26 cellular contexts compared by ENCODE assay signal in genomic region chr4:153640476-153640802, GRCh38. TPM values are rescaled to one million over a fixed set of nuclear protein-coding genes. Genes with fewer than 3 reads are reported as not detected.
A peak's percentile ranks its signal among the peaks of the same experiment; 100 is the strongest.
DNase-seq lines count a peak whose midpoint lies in the region; ATAC-seq and TF ChIP-seq lines count a peak whose summit lies in the region.
"Had no signal": no experiment of that assay in that cellular context is flagged by ENCODE, and none has a peak within 500 bp of the region (broad histone marks: within the 10 kb centered on the region; RNA-seq: fewer than 3 reads in every experiment).

No MANE protein-coding gene starts in this region.

- no peaks in the 10 kb centered on the region for H3K27me3 Mint-ChIP-seq in naive B cell
- H3K27me3 Mint-ChIP-seq: T-cell had no signal

- no peak overlapping the region for H3K18ac ChIP-seq in IMR-90 (ENCODE audit: low read depth, low read length)

- no peaks in the 10 kb centered on the region for H3K27me3 ChIP-seq in BLaER1
- H3K27me3 ChIP-seq in IMR-90 (ENCODE audit: control insufficient read depth, insufficient read depth, low read length), result no peaks in the 10 kb centered on the region
- no peaks in the 10 kb centered on the region for H3K27me3 ChIP-seq in SU-DHL-6 (ENCODE audit: low read length)
- H3K27me3 ChIP-seq: SJSA1 had no signal

- H2AFZ ChIP-seq in IMR-90 (replicated peaks; ENCODE audit: low read length, poor library complexity) (peak overlapping the region; percentile 36), SU-DHL-6 (ENCODE audit: low read depth, low read length, severe bottlenecking) (no peak overlapping the region)
- H2AFZ ChIP-seq: PC-9 had no signal

- H4K8ac ChIP-seq in IMR-90 (ENCODE audit: low read depth in 2 of 2, low read length in 2 of 2), result no peak overlapping the region

- no peaks in the 10 kb centered on the region for H3K79me2 ChIP-seq in SU-DHL-6 (ENCODE audit: insufficient read depth, low read length)

- peaks cover 17 to 19% of the 10 kb centered on the region in 2 donors for H3K36me3 Mint-ChIP-seq in naive B cell

- no peak overlapping the region for H3K56ac ChIP-seq in IMR-90 (ENCODE audit: extremely low read depth, insufficient read depth, low read length)

- H3K9me3 ChIP-seq in BLaER1 (no peaks in the 10 kb centered on the region; the same call in 1 of the 2 replicates), IMR-90 (ENCODE audit: control insufficient read depth, insufficient read depth, low read length) (peaks cover 3% of the 10 kb centered on the region), SU-DHL-6 (ENCODE audit: insufficient read depth, low read length) (no peaks in the 10 kb centered on the region)
- H3K9me3 ChIP-seq: SJSA1 had no signal

- peaks cover 34% of the 10 kb centered on the region for H3K36me3 ChIP-seq in BLaER1
- H3K36me3 ChIP-seq in IMR-90 (ENCODE audit: control insufficient read depth, insufficient read depth, low read length), result peaks cover 5% of the 10 kb centered on the region; the same call in 1 of the 2 replicates
- H3K36me3 ChIP-seq in SU-DHL-6 (ENCODE audit: low read length), result peaks cover 11% of the 10 kb centered on the region

- H3K9me2 ChIP-seq in SU-DHL-6 (replicated peaks; ENCODE audit: insufficient read depth, low read length), result no peaks in the 10 kb centered on the region

- peak overlapping the region in 1 of 8 donors; percentile 47 for H3K4me3 Mint-ChIP-seq in naive B cell
- H3K4me3 Mint-ChIP-seq: CD8-positive, alpha-beta memory T cell; T-cell had no signal

- no peaks in the 10 kb centered on the region for H3K9me1 ChIP-seq in IMR-90 (ENCODE audit: insufficient read depth, low read length)

- H3K27ac Mint-ChIP-seq in naive B cell, result peak overlapping the region in 4 of 6 donors; percentile 42 to 93 (median 58)

- in situ Hi-C loops in IMR-90 (cut with MboI; ENCODE audit: low sequenced_read_pairs), result no loop called here

- H4K5ac ChIP-seq in IMR-90 (ENCODE audit: low read depth, low read length), result no peak overlapping the region

- dilution Hi-C loops in IMR-90 (cut with HindIII; ENCODE audit: low sequenced_read_pairs, unreplicated experiment), result no loop called here

- H3K23ac ChIP-seq in IMR-90 (ENCODE audit: low read depth, low read length), result no peak overlapping the region

- peaks cover 59% of the 10 kb centered on the region for H3F3A ChIP-seq in SU-DHL-6 (ENCODE audit: insufficient read depth)

- no peak for TF ChIP-seq RAD21 in IMR-90 (IDR thresholded peaks at IDR 0.05; ENCODE audit: low read length)

- POLR2A ChIA-PET in IMR-90 (lab: Charles Lee; ENCODE audit: unreplicated experiment), result no interaction called here

- no peak for TF ChIP-seq CTCF in IMR-90 (conservative IDR thresholded peaks at IDR 0.05; ENCODE audit: low read depth, low read length)
- no peak for TF ChIP-seq CTCF in SU-DHL-6 (IDR thresholded peaks at IDR 0.05; ENCODE audit: insufficient read depth, low read length, poor library complexity, severe bottlenecking)

- H2BK15ac ChIP-seq in IMR-90 (ENCODE audit: low read depth, low read length), result no peak overlapping the region

- H2AK5ac ChIP-seq in IMR-90 (ENCODE audit: low read depth, low read length), result no peak overlapping the region

- no peak overlapping the region for H3K9ac ChIP-seq in BLaER1
- no peak overlapping the region for H3K9ac ChIP-seq in IMR-90 (ENCODE audit: low read depth, low read length)
- no peak overlapping the region for H3K9ac ChIP-seq in SU-DHL-6 (ENCODE audit: low read length)
- H3K9ac ChIP-seq: KMS-11 had no signal

- no CpG with 5 or more reads among the region's 4 CpGs for WGBS in IMR-90 (ENCODE audit: extremely low coverage in 2 of 2, insufficient read length in 1 of 2), 2 experiments

- H3K4me2 ChIP-seq in BLaER1 (peak overlapping the region; percentile 58), IMR-90 (ENCODE audit: low read depth, low read length) (no peak overlapping the region), SU-DHL-6 (ENCODE audit: low read depth, low read length, poor library complexity, severe bottlenecking) (no peak overlapping the region)
- H3K4me2 ChIP-seq: KMS-11, PC-9 had no signal

- ATAC-seq in IMR-90 (ENCODE audit: low read depth) (no peak), naive B cell (ENCODE audit: low read depth in 2 of 2) (no peak)
- ATAC-seq: HCT116 had no signal

- H2BK20ac ChIP-seq in IMR-90 (ENCODE audit: low read depth, low read length), result no peak overlapping the region

- H2AK9ac ChIP-seq in IMR-90 (replicated peaks; ENCODE audit: low read depth, low read length, poor library complexity), result no peak overlapping the region

- TF ChIP-seq POLR2A in IMR-90 (IDR thresholded peaks at IDR 0.05; ENCODE audit: low read depth, low read length), result no peak

- H3K4ac ChIP-seq in IMR-90 (ENCODE audit: low read depth, low read length), result no peak overlapping the region

- no peaks in the 10 kb centered on the region for H3K79me1 ChIP-seq in IMR-90 (ENCODE audit: low read depth in 1 of 2, low read length in 2 of 2)

- peaks cover 0 to 2% (median 0%) of the 10 kb centered on the region in 7 donors for H3K9me3 Mint-ChIP-seq in naive B cell
- H3K9me3 Mint-ChIP-seq: CD8-positive, alpha-beta memory T cell; T-cell had no signal

- CTCF ChIA-PET in IMR-90 (lab: Yijun Ruan, JAX), result no interaction called here

- no peak overlapping the region for H4K91ac ChIP-seq in IMR-90 (ENCODE audit: insufficient read depth, low read depth, low read length)

- intact Hi-C loops in IMR-90 (cut with micrococcal nuclease), result no loop called here

- no TSS peak for BruUV-seq in IMR-90 (replicated peaks; lab: Mats Ljungman, UMichigan)

- H3K14ac ChIP-seq in IMR-90 (replicated peaks; ENCODE audit: low read depth, low read length), result no peak overlapping the region

- no peak overlapping the region for H2BK120ac ChIP-seq in IMR-90 (ENCODE audit: low read depth, low read length)

- no peak for DNase-seq in IMR-90
- no peak for DNase-seq in naive B cell
- no peak for DNase-seq in COR-L47 (lab: John Stamatoyannopoulos, UW)
- no peak for DNase-seq in NCI-H1694 treated with DMSO at 0.1 percent for 48 hours (lab: John Stamatoyannopoulos, UW)
- DNase-seq in NCI-H1048 (lab: John Stamatoyannopoulos, UW), result no peak
- no peak for DNase-seq in medulla oblongata (ENCODE audit: extremely low spot score)
- DNase-seq: Calu3; CD8-positive, alpha-beta memory T cell; DMS79 treated with DMSO at 0.1 percent for 48 hours; NCI-H1092; NCI-H1436; NCI-H1930; NCI-H446; NCI-H524 treated with DMSO at 0.1 percent for 48 hours; NCI-H774; PC-9; Right ventricle myocardium superior; T-cell had no signal

- H3K4me3 ChIP-seq in BLaER1 (no peak overlapping the region), IMR-90 (ENCODE audit: insufficient read depth, low read depth, low read length) (no peak overlapping the region), SU-DHL-6 (ENCODE audit: insufficient read depth, low read length, poor library complexity, severe bottlenecking) (no peak overlapping the region)
- H3K4me3 ChIP-seq: PC-9, SJSA1 had no signal

- H2BK5ac ChIP-seq in IMR-90 (ENCODE audit: low read depth, low read length, poor library complexity, severe bottlenecking), result no peak overlapping the region

- H4K20me1 ChIP-seq in BLaER1 (peaks cover 24% of the 10 kb centered on the region), IMR-90 (ENCODE audit: insufficient read depth, low read length) (no peaks in the 10 kb centered on the region), SU-DHL-6 (ENCODE audit: low read depth, low read length) (no peaks in the 10 kb centered on the region)

- H3K4me1 ChIP-seq in BLaER1 (peaks cover 74% of the 10 kb centered on the region), IMR-90 (ENCODE audit: control insufficient read depth, insufficient read depth, low read length) (no peaks in the 10 kb centered on the region)
- H3K4me1 ChIP-seq: SJSA1 had no signal

- H3K27ac ChIP-seq in BLaER1 (0 out of 2 replicates have a peak overlapping the region, but pooled peaks have one; percentile 7), IMR-90 (ENCODE audit: insufficient read depth, low read length) (no peak overlapping the region), SU-DHL-6 (ENCODE audit: low read depth, low read length) (peak overlapping the region; percentile 31; the same call in 1 of the 2 replicates)
- H3K27ac ChIP-seq: C4-2B, KMS-11, PC-9, SJSA1 had no signal

- H3K4me1 Mint-ChIP-seq in naive B cell, result peaks cover 14 to 22% (median 22%) of the 10 kb centered on the region in 3 donors

TF ChIP-seq in IMR-90, 13 proteins besides CTCF, POLR2A, EP300 and RAD21 (continues in another document):
- TF ChIP-seq NFE2L2 (IDR thresholded peaks at IDR 0.05; ENCODE audit: low read depth, low read length) (no peak), FOS (IDR thresholded peaks at IDR 0.05; ENCODE audit: low read depth, low read length) (no peak), SMC3 (IDR thresholded peaks at IDR 0.05; ENCODE audit: low read depth, low read length) (no peak), MAFK (IDR thresholded peaks at IDR 0.05; ENCODE audit: low read depth, low read length) (no peak), RCOR1 (IDR thresholded peaks at IDR 0.05; ENCODE audit: insufficient replicate concordance, low read length) (no peak), USF2 (IDR thresholded peaks at IDR 0.05; ENCODE audit: low read depth, low read length) (no peak), CHD1 (IDR thresholded peaks at IDR 0.05; ENCODE audit: low read depth, low read length) (no peak), ELK1 (IDR thresholded peaks at IDR 0.05; ENCODE audit: borderline replicate concordance, low read depth, low read length) (no peak), MAZ (IDR thresholded peaks at IDR 0.05; ENCODE audit: borderline replicate concordance, low read depth, low read length) (no peak), BHLHE40 (IDR thresholded peaks at IDR 0.05; ENCODE audit: low read depth, low read length) (no peak)

RNA-seq across cellular contexts. Expression of gene TLR2, which starts 43.6 kb away (rescaled TPM):
- total RNA-seq in IMR-90 (2012; rRNA removed), result under 0.01 TPM in 2 replicates
- polyA plus RNA-seq in IMR-90 (2012; rRNA removed) (0.03 TPM in 1 of 2 replicates, not detected in the other), naive B cell (ENCODE audit: low read depth in 6 of 6) (1 to 10 TPM; 1.5 to 3.1 (median 1.8) TPM)
- polyA plus RNA-seq in IMR-90 (2012; cell fraction: cytosol; rRNA removed), result 0.01 TPM in 1 of 2 replicates, not detected in the other
- polyA plus RNA-seq in IMR-90 (2012; cell fraction: nucleus; rRNA removed; ENCODE audit: low replicate concordance), result 0.03 and 0.09 TPM in 2 replicates
- total RNA-seq: H4, HT-29, SJSA1 had no signal
